ENCODE assay signal across 14 cellular contexts in genomic region chr10:63260103-63260859, GRCh38.
DNase-seq lines count a peak whose midpoint lies in the region; ATAC-seq, FAIRE-seq and TF ChIP-seq lines count a peak whose summit lies in the region.
"Had no signal": no experiment of that assay in that cellular context is flagged by ENCODE, and none has a peak within 500 bp of the region (broad histone marks: within the 10 kb centered on the region; RNA-seq: fewer than 3 reads in every experiment).

No MANE protein-coding gene starts in this region.

- no peak for TF ChIP-seq RAD21 in K562 (CRISPR knock-in tag; conservative IDR thresholded peaks at IDR 0.05 in 1 of 2, IDR thresholded peaks at IDR 0.05 in 1 of 2)

- H3K27me3 Mint-ChIP-seq in CD4-positive, alpha-beta memory T cell, result no peaks in the 10 kb centered on the region
- H3K27me3 Mint-ChIP-seq: activated CD4-positive, alpha-beta memory T cell treated with anti-CD3 and anti-CD28 coated beads for 36 hours had no signal

- TF ChIP-seq POLR2A in K562 (conservative IDR thresholded peaks at IDR 0.05), result no peak

- WGBS in K562 (ENCODE audit: insufficient coverage, low coverage, missing lambda C conversion rate), result 95% methylated on average over 14 of the region's 17 CpGs
- WGBS in small intestine, 3 donors, result 78 to 85% (median 80%) methylated on average over 17 of the region's 17 CpGs

- no peak overlapping the region for H2AFZ ChIP-seq in K562 (ENCODE audit: low read depth, low read length)
- no peak overlapping the region for H2AFZ ChIP-seq in osteoblast (ENCODE audit: low read length)

- H3K9me3 ChIP-seq in CD4-positive, alpha-beta memory T cell (ENCODE audit: control insufficient read depth in 1 of 2, low read length in 2 of 2), result no peaks in the 10 kb centered on the region
- H3K9me3 ChIP-seq in K562 (replicated peaks; ENCODE audit: control insufficient read depth, insufficient read depth, low read depth, low read length) (no peaks in the 10 kb centered on the region), small intestine (ENCODE audit: control insufficient read depth, low read depth) (no peaks in the 10 kb centered on the region), osteoblast (ENCODE audit: low read depth, low read length) (no peaks in the 10 kb centered on the region)
- H3K9me3 ChIP-seq: psoas muscle, tibial nerve had no signal

- H3K4me1 ChIP-seq in CD4-positive, alpha-beta memory T cell (ENCODE audit: insufficient read depth, low read length), result peaks cover 92% of the 10 kb centered on the region
- H3K4me1 ChIP-seq in K562 (replicated peaks in 1 of 2; ENCODE audit: control insufficient read depth in 2 of 2, insufficient read depth in 2 of 2, low read length in 2 of 2) (peaks cover 10 to 12% of the 10 kb centered on the region in 2 experiments; a peak in 4 of 5 replicates), small intestine (ENCODE audit: control insufficient read depth in 2 of 2, insufficient read depth in 1 of 2, low read depth in 1 of 2, low read length in 1 of 2) (peaks cover 8 to 18% of the 10 kb centered on the region in 2 donors), osteoblast (ENCODE audit: insufficient read depth, low read length) (peaks cover 18% of the 10 kb centered on the region)

- H3K36me3 Mint-ChIP-seq in CD4-positive, alpha-beta memory T cell, result peaks cover 28 to 51% of the 10 kb centered on the region in 2 donors

- H4K20me1 ChIP-seq in K562 (replicated peaks; ENCODE audit: control insufficient read depth, insufficient read depth, low read length), result peaks cover 4% of the 10 kb centered on the region
- H4K20me1 ChIP-seq in osteoblast (ENCODE audit: insufficient read depth, low read length), result peaks cover 5% of the 10 kb centered on the region

- peaks cover 52 to 84% (median 68%) of the 10 kb centered on the region in 4 donors for H3K4me1 Mint-ChIP-seq in CD4-positive, alpha-beta memory T cell

- no peak for ATAC-seq in K562
- ATAC-seq: psoas muscle had no signal

- H3K27me3 ChIP-seq in CD4-positive, alpha-beta memory T cell (ENCODE audit: insufficient read depth, low read length), result no peaks in the 10 kb centered on the region
- no peaks in the 10 kb centered on the region for H3K27me3 ChIP-seq in HL-60 (ENCODE audit: insufficient read depth, poor library complexity, severe bottlenecking)
- no peaks in the 10 kb centered on the region for H3K27me3 ChIP-seq in K562 (ENCODE audit: control insufficient read depth in 2 of 2, insufficient read depth in 2 of 2, low read length in 2 of 2)
- H3K27me3 ChIP-seq in small intestine (ENCODE audit: control insufficient read depth in 2 of 2, insufficient read depth in 2 of 2, low read length in 2 of 2), result no peaks in the 10 kb centered on the region
- no peaks in the 10 kb centered on the region for H3K27me3 ChIP-seq in osteoblast (ENCODE audit: insufficient read depth, low read length)
- H3K27me3 ChIP-seq: tibial nerve had no signal

- H3K4me3 ChIP-seq in CD4-positive, alpha-beta memory T cell (ENCODE audit: low read length in 2 of 2), result no peak overlapping the region
- no peak overlapping the region for H3K4me3 ChIP-seq in HL-60 (replicated peaks; ENCODE audit: insufficient read depth, low read length)
- no peak overlapping the region for H3K4me3 ChIP-seq in K562
- no peak overlapping the region for H3K4me3 ChIP-seq in small intestine (ENCODE audit: low read depth in 1 of 2, low read length in 2 of 2)
- no peak overlapping the region for H3K4me3 ChIP-seq in osteoblast (ENCODE audit: insufficient read depth, low read length)
- H3K4me3 ChIP-seq: SK-N-MC, tibial nerve had no signal

- no peak for TF ChIP-seq EP300 in K562 (IDR thresholded peaks at IDR 0.05; ENCODE audit: low read length)

- H3K27ac Mint-ChIP-seq in CD4-positive, alpha-beta memory T cell, result peak overlapping the region in 1 of 7 donors; percentile 53
- H3K27ac Mint-ChIP-seq: activated CD4-positive, alpha-beta memory T cell treated with anti-CD3 and anti-CD28 coated beads for 36 hours had no signal

- H3K9ac ChIP-seq in K562 (ENCODE audit: insufficient read depth in 1 of 2, low read depth in 2 of 2, low read length in 2 of 2), result no peak overlapping the region

- H3K4me2 ChIP-seq in K562 (ENCODE audit: insufficient read depth, low read length) (no peak overlapping the region), osteoblast (ENCODE audit: insufficient read depth, low read length) (no peak overlapping the region)

- TF ChIP-seq CTCF in HL-60 (IDR thresholded peaks at IDR 0.05; ENCODE audit: insufficient read depth, low read length) (no peak), K562 (IDR thresholded peaks at IDR 0.05 in 2 of 3, conservative IDR thresholded peaks at IDR 0.05 in 1 of 3; ENCODE audit: insufficient read depth in 2 of 3, low read depth in 1 of 3, low read length in 3 of 3) (no peak), osteoblast (IDR thresholded peaks at IDR 0.05; ENCODE audit: extremely low read depth, low read depth, low read length) (no peak)

- H3K36me3 ChIP-seq in CD4-positive, alpha-beta memory T cell (ENCODE audit: insufficient read depth, low read length), result no peaks in the 10 kb centered on the region
- H3K36me3 ChIP-seq in K562 (ENCODE audit: control insufficient read depth, insufficient read depth, low read length), result peaks cover 46% of the 10 kb centered on the region
- H3K36me3 ChIP-seq in small intestine (ENCODE audit: control insufficient read depth in 2 of 2, insufficient read depth in 2 of 2, low read length in 2 of 2), result no peaks in the 10 kb centered on the region
- peaks cover 9% of the 10 kb centered on the region for H3K36me3 ChIP-seq in osteoblast (ENCODE audit: insufficient read depth, low read length)
- H3K36me3 ChIP-seq: tibial nerve had no signal

- H3K27ac ChIP-seq in CD4-positive, alpha-beta memory T cell (ENCODE audit: low read depth, low read length), result no peak overlapping the region
- peak overlapping the region; percentile 52 for H3K27ac ChIP-seq in HL-60 (replicated peaks)
- H3K27ac ChIP-seq in K562 (ENCODE audit: extremely low read depth, low read depth, low read length), result no peak overlapping the region
- no peak overlapping the region for H3K27ac ChIP-seq in small intestine (ENCODE audit: low read depth in 1 of 2, low read length in 1 of 2)
- no peak overlapping the region for H3K27ac ChIP-seq in osteoblast (ENCODE audit: low read depth, low read length)
- H3K27ac ChIP-seq: SK-N-MC had no signal

- in situ Hi-C loops in K562 (cut with MboI), result no loop called here

- H3K9me1 ChIP-seq in K562 (ENCODE audit: control insufficient read depth, insufficient read depth, low read length), result no peaks in the 10 kb centered on the region

- no peaks in the 10 kb centered on the region for H3K9me3 Mint-ChIP-seq in CD4-positive, alpha-beta memory T cell
- H3K9me3 Mint-ChIP-seq: activated CD4-positive, alpha-beta memory T cell treated with anti-CD3 and anti-CD28 coated beads for 36 hours had no signal

- intact Hi-C loops in CD4-positive, alpha-beta memory T cell (cut with micrococcal nuclease), result no loop called here
- intact Hi-C loops in K562 (cut with micrococcal nuclease), result no loop called here

- CTCF ChIA-PET in CD4-positive, alpha-beta memory T cell (lab: Charles Lee; ENCODE audit: partially characterized antibody), result no interaction called here
- CTCF ChIA-PET in K562 (lab: Yijun Ruan, JAX; ENCODE audit: low intra/inter-chr PET ratio), result no interaction called here

- peak overlapping the region in 7 of 8 donors; percentile 20 to 78 (median 69) for H3K4me3 Mint-ChIP-seq in CD4-positive, alpha-beta memory T cell

- POLR2A ChIA-PET in CD4-positive, alpha-beta memory T cell (lab: Charles Lee; ENCODE audit: partially characterized antibody), result interaction anchor here (0.6 to 6.0 kb wide), 3 partner anchors 8 to 171 kb away, joined by 3 to 50 read pairs (median 9); no protein-coding TSS in a partner anchor
- POLR2A ChIA-PET in K562 (lab: Yijun Ruan, JAX), result interaction anchor here (0.7 to 5.8 kb wide), 2 partner anchors 8 to 370 kb away, joined by 3 to 60 read pairs; no protein-coding TSS in a partner anchor

- no peak for DNase-seq in CD4-positive, alpha-beta memory T cell
- DNase-seq in HL-60 (ENCODE audit: low read depth in 1 of 2, low spot score in 1 of 2) (no peak), K562 (ENCODE audit: extremely low read depth in 1 of 4, low spot score in 3 of 4) (no peak), small intestine (peak; percentile 38), NCI-H526 (lab: John Stamatoyannopoulos, UW) (no peak), HT-29 (ENCODE audit: low spot score) (no peak), islet precursor cell (no peak), osteoblast (ENCODE audit: insufficient read length, low spot score, missing footprints) (no peak)
- DNase-seq: activated CD4-positive, alpha-beta memory T cell treated with anti-CD3 and anti-CD28 coated beads for 36 hours; effector CD4-positive, alpha-beta T cell; psoas muscle had no signal

- FAIRE-seq in K562 (lab: Jason Lieb, UNC) (no peak), small intestine (lab: Jason Lieb, UNC) (no peak)
- FAIRE-seq: TTC549 had no signal

- peaks cover 99% of the 10 kb centered on the region for H3K79me2 ChIP-seq in K562 (ENCODE audit: control insufficient read depth, insufficient read depth, low read length)
- peaks cover 97% of the 10 kb centered on the region for H3K79me2 ChIP-seq in osteoblast (ENCODE audit: insufficient read depth, low read length)

- no TSS peak for BruUV-seq in K562 (replicated peaks; lab: Mats Ljungman, UMichigan)

TF ChIP-seq in K562, 482 proteins besides CTCF, POLR2A, EP300 and RAD21:
- TF ChIP-seq ASH1L (IDR thresholded peaks at IDR 0.05; ENCODE audit: borderline replicate concordance, low read depth, partially characterized antibody), result no peak
- peak; percentile 41; the same call in 1 of the 2 replicates for TF ChIP-seq ZBTB33 (CRISPR knock-in tag; IDR thresholded peaks at IDR 0.05)
TF ChIP-seq in K562: peak in this region for 1.
